18 cellular contexts compared by ENCODE assay signal in the genomic region with DNA sequence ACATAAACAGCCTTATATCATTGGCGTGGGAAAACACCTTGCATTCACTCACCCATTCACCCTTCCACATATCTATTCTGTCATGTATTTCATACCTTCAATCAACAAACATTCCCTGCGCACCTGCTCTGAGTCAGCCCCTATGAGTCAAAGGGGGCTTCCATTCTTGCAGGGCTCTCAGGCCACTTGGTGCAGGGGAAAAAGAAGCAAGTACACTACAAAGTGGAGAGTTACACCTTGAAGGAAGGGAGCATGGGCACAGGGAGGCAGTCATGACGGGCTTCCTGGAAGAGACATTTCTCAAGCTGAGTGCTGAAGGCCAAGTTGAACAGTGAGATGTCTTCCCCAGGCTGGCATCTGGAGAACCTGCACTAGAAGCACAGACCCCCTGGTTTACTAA. TPM values are rescaled to one million over a fixed set of nuclear protein-coding genes. Genes with fewer than 3 reads are reported as not detected.
DNase-seq lines count a peak whose midpoint lies in the region; ATAC-seq, FAIRE-seq and TF ChIP-seq lines count a peak whose summit lies in the region.
"Had no signal": no experiment of that assay in that cellular context is flagged by ENCODE, and none has a peak within 500 bp of the region (broad histone marks: within the 10 kb centered on the region; RNA-seq: fewer than 3 reads in every experiment).

No MANE protein-coding gene starts in this region.

- no peak for TF ChIP-seq POLR2A in GM12878 (IDR thresholded peaks at IDR 0.05; ENCODE audit: low read depth, low read length)

- no peak overlapping the region for H3K4me3 ChIP-seq in right atrium auricular region
- H3K4me3 ChIP-seq in GM12878: no peak overlapping the region
- H3K4me3 ChIP-seq in brain microvascular endothelial cell (ENCODE audit: low read depth, low read length): no peak overlapping the region
- H3K4me3 ChIP-seq: SK-N-MC had no signal

- no peak for TF ChIP-seq RAD21 in GM12878 (IDR thresholded peaks at IDR 0.05; ENCODE audit: insufficient read depth, low read depth, low read length)

- 28% methylated on average over 3 of the region's 3 CpGs for WGBS in GM12878 (ENCODE audit: insufficient coverage, insufficient replicate concordance, low lambda C conversion rate, missing lambda C conversion rate)

- no peak for TF ChIP-seq EP300 in GM12878 (IDR thresholded peaks at IDR 0.05; ENCODE audit: borderline replicate concordance in 1 of 2, control insufficient read depth in 1 of 2, low read depth in 2 of 2, low read length in 2 of 2)

- H4K20me1 ChIP-seq in GM12878 (ENCODE audit: control insufficient read depth, insufficient read depth): no peaks in the 10 kb centered on the region

- H3K27me3 ChIP-seq in right atrium auricular region (no peaks in the 10 kb centered on the region), GM12878 (replicated peaks in 1 of 2; ENCODE audit: control insufficient read depth in 2 of 2, insufficient read depth in 2 of 2, low read length in 1 of 2) (peaks cover 6 to 11% of the 10 kb centered on the region in 2 experiments; a peak in 3 of 4 replicates), brain microvascular endothelial cell (replicated peaks) (no peaks in the 10 kb centered on the region)

- SMC1A ChIA-PET in GM12878 (lab: Charles Lee; ENCODE audit: uncharacterized antibody, unreplicated experiment): no interaction called here

- H3K79me2 ChIP-seq in GM12878 (ENCODE audit: control insufficient read depth, insufficient read depth, low read length): no peaks in the 10 kb centered on the region

- BruUV-seq in GM12878 (replicated peaks; lab: Mats Ljungman, UMichigan): no TSS peak

- H3K27ac ChIP-seq in right atrium auricular region (no peak overlapping the region), GM12878 (ENCODE audit: control insufficient read depth, insufficient read depth) (no peak overlapping the region), brain microvascular endothelial cell (no peak overlapping the region)
- H3K27ac ChIP-seq: SK-N-MC had no signal

- H3K36me3 ChIP-seq in right atrium auricular region: no peaks in the 10 kb centered on the region
- no peaks in the 10 kb centered on the region for H3K36me3 ChIP-seq in GM12878 (ENCODE audit: control insufficient read depth in 2 of 2, insufficient read depth in 2 of 2, low read length in 1 of 2)
- no peaks in the 10 kb centered on the region for H3K36me3 ChIP-seq in brain microvascular endothelial cell (replicated peaks)

- no peak overlapping the region for H2AFZ ChIP-seq in GM12878 (ENCODE audit: control insufficient read depth, low read depth, low read length)

- CTCF ChIA-PET in GM12878 (lab: Yijun Ruan, JAX): interaction anchor here (0.5 to 1.0 kb wide), 2 partner anchors 166 to 175 kb away, joined by 3 read pairs; no protein-coding TSS in a partner anchor

- intact Hi-C loops in left ventricle myocardium superior (cut with micrococcal nuclease): loop anchor here (2.0 to 5.0 kb wide), 2 partner anchors 68 to 93 kb away; no protein-coding TSS in a partner anchor
- intact Hi-C loops in GM12878 (cut with micrococcal nuclease; ENCODE audit: unreplicated experiment): loop anchor here (10.0 kb wide), 1 partner anchor 164 kb away; no protein-coding TSS in a partner anchor

- no peak overlapping the region for H3K9ac ChIP-seq in GM12878 (ENCODE audit: control insufficient read depth, insufficient read depth, low read length)

- in situ Hi-C loops in GM12878 (cut with MboI): no loop called here
- in situ Hi-C loops in brain microvascular endothelial cell (cut with HindIII; ENCODE audit: low pct_ligation_motif_present, low sequenced_read_pairs): no loop called here

- H3K4me1 ChIP-seq in right atrium auricular region (peaks cover 0 to 32% of the 10 kb centered on the region in 2 donors), GM12878 (ENCODE audit: control insufficient read depth, insufficient read depth, low read length) (no peaks in the 10 kb centered on the region; the same call in 1 of the 2 replicates)

- POLR2A ChIA-PET in GM12878 (lab: Charles Lee): no interaction called here

- H3K4me2 ChIP-seq in GM12878 (ENCODE audit: control insufficient read depth, insufficient read depth): no peak overlapping the region

- DNase-seq in right atrium auricular region (ENCODE audit: low spot score) (peak; percentile 47), left ventricle myocardium superior (no peak), GM12878 (ENCODE audit: low read depth, low spot score) (no peak), mesenteric fat pad (ENCODE audit: low spot score) (peak; percentile 49), brain microvascular endothelial cell (no peak)
- DNase-seq: cortex of kidney, glutamatergic neuron, KG1, left cardiac atrium, NCI-H524 treated with DMSO at 0.1 percent for 48 hours had no signal

- RAD21 ChIA-PET in GM12878 (lab: Charles Lee; ENCODE audit: unreplicated experiment): no interaction called here

- ATAC-seq in left ventricle myocardium superior (no peak), GM12878 (peak; percentile 25; the same call in 2 of the 3 replicates), GM21367 (IDR thresholded peaks at IDR 0.05; ENCODE audit: unreplicated experiment) (no peak), HG02970 (IDR thresholded peaks at IDR 0.05; ENCODE audit: low FRiP score, unreplicated experiment) (no peak)
- ATAC-seq: left cardiac atrium, sciatic nerve had no signal

- no peaks in the 10 kb centered on the region for H3K9me3 ChIP-seq in right atrium auricular region
- peaks cover 2% of the 10 kb centered on the region; the same call in 2 of the 3 replicates for H3K9me3 ChIP-seq in GM12878 (replicated peaks; ENCODE audit: control insufficient read depth, insufficient read depth, low read length)

- TF ChIP-seq CTCF in right atrium auricular region (IDR thresholded peaks at IDR 0.05) (no peak), GM12878 (IDR thresholded peaks at IDR 0.05 in 2 of 3, conservative IDR thresholded peaks at IDR 0.05 in 1 of 3; ENCODE audit: control insufficient read depth in 2 of 3, extremely low read depth in 1 of 3, insufficient read depth in 1 of 3, low read depth in 3 of 3, low read length in 3 of 3) (no peak), brain microvascular endothelial cell (IDR thresholded peaks at IDR 0.05; ENCODE audit: low read depth, low read length, missing control alignments) (no peak)

- no peak for FAIRE-seq in GM12878 (lab: Jason Lieb, UNC)
- FAIRE-seq: G401.6 had no signal

TF ChIP-seq in GM12878, 131 proteins besides CTCF, POLR2A, EP300 and RAD21:
- TF ChIP-seq BMI1 (IDR thresholded peaks at IDR 0.05; ENCODE audit: borderline replicate concordance) (no peak), ESRRA (IDR thresholded peaks at IDR 0.05; ENCODE audit: low read length) (no peak)
TF ChIP-seq in GM12878: peak in this region for 0.

RNA-seq across cellular contexts. Expression of a gene that starts 4.6 kb away (rescaled TPM):
- total RNA-seq in right atrium auricular region (100 to 1,000 TPM in 1 of 2 donors, 10 to 100 TPM in 1; 62.3 to 119 TPM), left ventricle myocardium superior (53.9 TPM), GM12878 (2014; rRNA removed) (not detected in 2 replicates), GM12878 (2014; rRNA removed; fragmentation: Illumina TruSeq; extraction: Trizol) (not detected in 2 replicates), GM12878 (2021) (0.32 and 0.33 TPM in 2 replicates), mesenteric fat pad (272 TPM)
- total RNA-seq in GM12878 (2013; cell fraction: nucleolus; rRNA removed): not detected in 2 replicates
- polyA plus RNA-seq in GM12878 (2011; ENCODE audit: low read depth): not detected
- polyA plus RNA-seq in GM12878 (2011; rRNA removed) (not detected in 2 replicates), GM12878 (2014; fragmentation: Illumina TruSeq; extraction: Trizol) (not detected in 2 replicates), GM12878 (2014; fragmentation: Nextera tagmentation; extraction: Ambion mirVana) (not detected), GM12878 (2014; rRNA removed) (not detected in 2 replicates), GM12878 (2016; fragmentation: Nextera tagmentation; extraction: Ambion mirVana) (under 1 TPM in 1 of 2 experiments, not detected in 1; 0.20 TPM)
- not detected in 2 replicates for polyA plus RNA-seq in GM12878 (2011; cell fraction: cytosol; rRNA removed)
- polyA plus RNA-seq in GM12878 (2011; cell fraction: nucleus; rRNA removed): not detected in 2 replicates
- 0.14 TPM in 1 of 2 replicates, not detected in the other for polyA plus RNA-seq in GM12878 (2012)
- polyA minus RNA-seq in GM12878 (2011; rRNA and poly(A)+ RNA removed): not detected in 2 replicates
- 0.62 TPM in 1 of 2 replicates, not detected in the other for polyA minus RNA-seq in GM12878 (2011; cell fraction: cytosol; rRNA and poly(A)+ RNA removed)
- not detected in 2 replicates for polyA minus RNA-seq in GM12878 (2011; cell fraction: nucleus; rRNA and poly(A)+ RNA removed)
- total RNA-seq: activated CD8-positive, alpha-beta memory T cell treated with anti-CD3 and anti-CD28 coated beads for 36 hours; activated T-helper 1 cell treated with anti-CD3 and anti-CD28 coated beads, Interleukin-12 subunit alpha, Interleukin-12 subunit beta, Interleukin-2, Interleukin-4 antibody, amounts not matched to agents 30 ng/mL and 10 ng/mL and 1 ng/mL, durations not matched to agents 14 hours and 24 hours and 36 hours; CD4-positive, alpha-beta T cell had no signal

Comparison
In these comparisons a context has a peak if more than half of its experiments do, and no peak if none do; other contexts are left out.
1. DNase-seq: peak in right atrium auricular region (single experiment) and mesenteric fat pad (single experiment); none in left ventricle myocardium superior (single experiment), GM12878 (single experiment) and brain microvascular endothelial cell (single experiment).
2. RNA of a gene that starts 4.6 kb away (total RNA-seq): 272 TPM in mesenteric fat pad (single experiment), 62.3 to 119 TPM in right atrium auricular region and 53.9 TPM in left ventricle myocardium superior (single experiment); 0.32 to 0.33 TPM in GM12878; every median in the first group is over 10 times any median in the second.